ENCODE assay signal across 8 cellular contexts in genomic region chrX:40097101-40097491, GRCh38. TPM values are rescaled to one million over a fixed set of nuclear protein-coding genes. Genes with fewer than 3 reads are reported as not detected.
DNase-seq lines count a peak whose midpoint lies in the region; ATAC-seq, FAIRE-seq and TF ChIP-seq lines count a peak whose summit lies in the region.

No MANE protein-coding gene starts in this region.

- H3K4me1 Mint-ChIP-seq in astrocyte (ENCODE audit: low read depth, unreplicated experiment) (peaks cover 10% of the 10 kb centered on the region), memory B cell (peaks cover 27% of the 10 kb centered on the region)

- POLR2A ChIA-PET in A549 (lab: Yijun Ruan, JAX): interaction anchor here (0.5 to 4.5 kb wide), 11 partner anchors 9 to 1293 kb away, joined by 3 to 67 read pairs (median 6); no protein-coding TSS in a partner anchor

- H3K4me1 ChIP-seq in A549: peaks cover 25% of the 10 kb centered on the region
- peaks cover 20% of the 10 kb centered on the region for H3K4me1 ChIP-seq in astrocyte (ENCODE audit: insufficient read depth, low read length)
- no peaks in the 10 kb centered on the region for H3K4me1 ChIP-seq in urinary bladder (ENCODE audit: insufficient read depth)

- H3K36me3 ChIP-seq in astrocyte (ENCODE audit: insufficient read depth, low read length) (no peaks in the 10 kb centered on the region), urinary bladder (ENCODE audit: insufficient read depth) (no peaks in the 10 kb centered on the region)

- CTCF ChIA-PET in A549 (lab: Yijun Ruan, JAX): interaction anchor here (0.6 to 1.9 kb wide), 5 partner anchors 9 to 231 kb away, joined by 3 to 7 read pairs (median 3); no protein-coding TSS in a partner anchor

- H3K9ac ChIP-seq in astrocyte (ENCODE audit: low read length): peak overlapping the region; percentile 74

- peaks cover 30% of the 10 kb centered on the region for H4K20me1 ChIP-seq in astrocyte (ENCODE audit: insufficient read depth, low read length)

- H3K27ac ChIP-seq in A549: peak overlapping the region; percentile 98
- no peak overlapping the region for H3K27ac ChIP-seq in astrocyte (ENCODE audit: low read depth, low read length)
- peak overlapping the region; percentile 59 for H3K27ac ChIP-seq in urinary bladder (ENCODE audit: low read depth)

- H3K79me2 ChIP-seq in astrocyte (ENCODE audit: insufficient read depth, low read length): peaks cover 39% of the 10 kb centered on the region

- no peaks in the 10 kb centered on the region for H3K9me3 Mint-ChIP-seq in astrocyte (ENCODE audit: unreplicated experiment)
- no peaks in the 10 kb centered on the region for H3K9me3 Mint-ChIP-seq in memory B cell

- TF ChIP-seq RAD21 in A549 (conservative IDR thresholded peaks at IDR 0.05 in 1 of 2, IDR thresholded peaks at IDR 0.05 in 1 of 2): no peak

- H3K27ac Mint-ChIP-seq in astrocyte (ENCODE audit: unreplicated experiment): no peak overlapping the region
- H3K27ac Mint-ChIP-seq in memory B cell: peak overlapping the region; percentile 90

- no peak for TF ChIP-seq CTCF in A549 (IDR thresholded peaks at IDR 0.05)
- TF ChIP-seq CTCF in HFF-Myc (IDR thresholded peaks at IDR 0.05; ENCODE audit: low read depth, low read length, missing control alignments): no peak
- TF ChIP-seq CTCF in astrocyte (IDR thresholded peaks at IDR 0.05; ENCODE audit: insufficient read depth, low read depth, low read length): no peak

- H3K4me2 ChIP-seq in A549: peak overlapping the region; percentile 94
- peak overlapping the region; percentile 92 for H3K4me2 ChIP-seq in astrocyte (ENCODE audit: low read length)

- no peak for TF ChIP-seq POLR2A in A549 (IDR thresholded peaks at IDR 0.05; ENCODE audit: low read length)
- TF ChIP-seq POLR2A in GM18505 (IDR thresholded peaks at IDR 0.05; ENCODE audit: borderline replicate concordance, extremely low read depth, insufficient read depth, insufficient read length): no peak

- H3K27me3 Mint-ChIP-seq in astrocyte (ENCODE audit: low read depth, unreplicated experiment) (peaks cover 2% of the 10 kb centered on the region), memory B cell (no peaks in the 10 kb centered on the region)

- no peaks in the 10 kb centered on the region for H3K27me3 ChIP-seq in astrocyte (ENCODE audit: insufficient read depth, low read length)

- no peaks in the 10 kb centered on the region for H3K9me3 ChIP-seq in A549
- H3K9me3 ChIP-seq in astrocyte (ENCODE audit: insufficient read depth, low read depth, low read length): no peaks in the 10 kb centered on the region

- H2AFZ ChIP-seq in astrocyte (ENCODE audit: low read depth, low read length): no peak overlapping the region

- H3K36me3 Mint-ChIP-seq in astrocyte (ENCODE audit: low read depth, unreplicated experiment) (no peaks in the 10 kb centered on the region), memory B cell (no peaks in the 10 kb centered on the region)

- ATAC-seq in A549 (peak; percentile 5 to 7; a peak in 4 of 6 replicates), memory B cell (ENCODE audit: low read depth) (no peak), GM21526 (IDR thresholded peaks at IDR 0.05; ENCODE audit: low FRiP score, unreplicated experiment) (no peak), GM18505 (IDR thresholded peaks at IDR 0.05; ENCODE audit: unreplicated experiment) (no peak)

- H3K4me3 ChIP-seq in A549: peak overlapping the region; percentile 84
- H3K4me3 ChIP-seq in HFF-Myc (replicated peaks; ENCODE audit: low read depth, low read length): peak overlapping the region; percentile 49
- H3K4me3 ChIP-seq in astrocyte (ENCODE audit: insufficient read depth, low read depth, low read length): peak overlapping the region; percentile 51
- peak overlapping the region; percentile 83 for H3K4me3 ChIP-seq in urinary bladder (ENCODE audit: low read depth, low read length)

- DNase-seq in A549 (ENCODE audit: low read depth in 1 of 2, low spot score in 1 of 2) (peak in 1 of 2 experiments; percentile 23), HFF-Myc (ENCODE audit: extremely low read depth, low read depth) (no peak), astrocyte (ENCODE audit: low read depth) (no peak), memory B cell (ENCODE audit: low spot score in 2 of 2) (no peak), GF-D8 (lab: John Stamatoyannopoulos, UW) (no peak)

- H3K4me3 Mint-ChIP-seq in astrocyte (ENCODE audit: unreplicated experiment) (peak overlapping the region; percentile 71), memory B cell (peak overlapping the region; percentile 88)

- FAIRE-seq in A549 (lab: Jason Lieb, UNC) (no peak), astrocyte (lab: Jason Lieb, UNC) (no peak)

- TF ChIP-seq EP300 in A549 (IDR thresholded peaks at IDR 0.05): no peak

- WGBS in A549 (ENCODE audit: missing lambda C conversion rate): no CpG with 5 or more reads among the region's 45 CpGs
- WGBS in urinary bladder: under 1% methylated on average over 42 of the region's 45 CpGs

TF ChIP-seq in A549, 52 proteins besides CTCF, POLR2A, EP300 and RAD21:
- no peak for TF ChIP-seq HEYL (CRISPR knock-in tag; IDR thresholded peaks at IDR 0.05)
- no peak for TF ChIP-seq SMC3 (IDR thresholded peaks at IDR 0.05)
- no peak for TF ChIP-seq NFE2L2 (conservative IDR thresholded peaks at IDR 0.05; ENCODE audit: low read length)
- TF ChIP-seq ZFP36 (IDR thresholded peaks at IDR 0.05; ENCODE audit: borderline replicate concordance, partially characterized antibody): no peak
- no peak for TF ChIP-seq HOXA7 (CRISPR knock-in tag; IDR thresholded peaks at IDR 0.05)
- TF ChIP-seq HDAC2 (IDR thresholded peaks at IDR 0.05): no peak
- TF ChIP-seq PHF8 (IDR thresholded peaks at IDR 0.05; ENCODE audit: borderline replicate concordance, low read depth): no peak
- no peak for TF ChIP-seq ATOH8 (CRISPR knock-in tag; IDR thresholded peaks at IDR 0.05; ENCODE audit: low read depth)
- TF ChIP-seq CBX8 (IDR thresholded peaks at IDR 0.05): no peak
- no peak for TF ChIP-seq FOXS1 (CRISPR knock-in tag; IDR thresholded peaks at IDR 0.05)
- no peak for TF ChIP-seq REST (IDR thresholded peaks at IDR 0.05)
- no peak for TF ChIP-seq EHF (CRISPR knock-in tag; IDR thresholded peaks at IDR 0.05)
- no peak for TF ChIP-seq CHD2 (IDR thresholded peaks at IDR 0.05; ENCODE audit: low read length, partially characterized antibody)
- no peak for TF ChIP-seq TP53 (CRISPR knock-in tag; IDR thresholded peaks at IDR 0.05)
- TF ChIP-seq FOSL2 (IDR thresholded peaks at IDR 0.05): no peak
- no peak for TF ChIP-seq FOSL2 (CRISPR knock-in tag; IDR thresholded peaks at IDR 0.05)
- no peak for TF ChIP-seq MAZ (IDR thresholded peaks at IDR 0.05; ENCODE audit: borderline replicate concordance, low read depth, low read length)
- TF ChIP-seq HOXB5 (CRISPR knock-in tag; IDR thresholded peaks at IDR 0.05): no peak
- TF ChIP-seq MAFK (IDR thresholded peaks at IDR 0.05; ENCODE audit: partially characterized antibody): no peak
- no peak for TF ChIP-seq BHLHE40 (IDR thresholded peaks at IDR 0.05; ENCODE audit: low read depth, low read length)
TF ChIP-seq in A549: peak in this region for 0.

RNA-seq across cellular contexts. Expression of gene BCOR, which starts 0.7 kb away (rescaled TPM):
- polyA plus RNA-seq in A549 (2011; rRNA removed) (12.2 and 21.3 TPM in 2 replicates), A549 (2017; fragmentation: RNase III; extraction: RNeasy Plus Mini Kit Qiagen cat#74134 plus additional on column Dnase treatment) (12.6 to 15.8 TPM (median 12.6 TPM) in 3 replicates), urinary bladder (20.8 TPM)
- polyA plus RNA-seq in A549 (2012; cell fraction: cytosol; rRNA removed): 11.8 and 11.9 TPM in 2 replicates
- polyA plus RNA-seq in A549 (2012; cell fraction: nucleus; rRNA removed): 20.3 and 26.6 TPM in 2 replicates
- polyA minus RNA-seq in A549 (2011; rRNA and poly(A)+ RNA removed): 24.5 and 33.1 TPM in 2 replicates
- total RNA-seq in astrocyte (9.0 TPM in 2 replicates), urinary bladder (26.5 TPM)

Comparison
In these comparisons a context has a peak if more than half of its experiments do, and no peak if none do; other contexts are left out.
1. ATAC-seq: peak in A549 (2 of 2); none in memory B cell (single experiment), GM21526 (single experiment) and GM18505 (single experiment).
2. Peak in every context shown above with its lines, with median percentiles within 50 percentile points of each other: H3K4me3 ChIP-seq.